14 cellular contexts compared by ENCODE assay signal in genomic region chr4:8725845-8726244, GRCh38.
"Had no signal": no experiment of that assay in that cellular context is flagged by ENCODE, and none has a peak within 500 bp of the region (broad histone marks: within the 10 kb centered on the region; RNA-seq: fewer than 3 reads in every experiment).

No MANE protein-coding gene starts in this region.

- H3K4me3 ChIP-seq: heart left ventricle, neural progenitor cell, pancreas, skin epidermis had no signal

- H3K9me3 ChIP-seq: heart left ventricle, pancreas had no signal

- H3K9ac ChIP-seq: neural progenitor cell had no signal

- H3K4me1 ChIP-seq: neural progenitor cell, pancreas had no signal

- H3K36me3 Mint-ChIP-seq: activated naive CD8-positive, alpha-beta T cell treated with anti-CD3 and anti-CD28 coated beads, Interleukin-2, amount 10 ng/mL, durations not matched to agents 7 days and 5 days; brain; naive B cell; neural progenitor cell had no signal

- DNase-seq: activated CD4-positive, alpha-beta T cell treated with anti-CD3 and anti-CD28 coated beads for 36 hours; activated gamma-delta T cell treated with Interleukin-2 at 50 U/mL for 16 hours; activated naive CD8-positive, alpha-beta T cell treated with anti-CD3 and anti-CD28 coated beads, Interleukin-2, amount 10 ng/mL, durations not matched to agents 7 days and 5 days; activated T-cell treated with anti-CD3 and anti-CD28 coated beads, Interleukin-2, amount 50 U/mL, for 4 hours; mammary epithelial cell; naive B cell; stimulated activated CD4-positive, alpha-beta T cell treated with anti-CD3 and anti-CD28 coated beads, Interleukin-4, amount 100 ng/mL, for 4 hours; stimulated activated naive CD8-positive, alpha-beta T cell treated with anti-CD3 and anti-CD28 coated beads, Interleukin-15, Interleukin-2, amounts not matched to agents 100 U/mL and 50 U/mL, for 24 hours had no signal

- H3K4me1 Mint-ChIP-seq: activated CD4-positive, alpha-beta memory T cell treated with anti-CD3 and anti-CD28 coated beads, Interleukin-2, amount 10 ng/mL, durations not matched to agents 7 days and 5 days; activated CD4-positive, alpha-beta T cell treated with anti-CD3 and anti-CD28 coated beads for 36 hours; brain; naive B cell; neural progenitor cell had no signal

- H3K4me3 Mint-ChIP-seq: activated CD4-positive, alpha-beta memory T cell treated with anti-CD3 and anti-CD28 coated beads, Interleukin-2, amount 10 ng/mL, durations not matched to agents 7 days and 5 days; activated CD4-positive, alpha-beta T cell treated with anti-CD3 and anti-CD28 coated beads for 36 hours; activated naive CD8-positive, alpha-beta T cell treated with anti-CD3 and anti-CD28 coated beads, Interleukin-2, amount 10 ng/mL, durations not matched to agents 7 days and 5 days; activated T-cell treated with anti-CD3 and anti-CD28 coated beads, Interleukin-2, amount 50 U/mL, for 4 hours; brain; naive B cell; neural progenitor cell had no signal

- H3K4me2 ChIP-seq: neural progenitor cell had no signal

- H2AFZ ChIP-seq: neural progenitor cell had no signal

- H3K27me3 Mint-ChIP-seq: activated CD4-positive, alpha-beta memory T cell treated with anti-CD3 and anti-CD28 coated beads, Interleukin-2, amount 10 ng/mL, durations not matched to agents 7 days and 5 days; activated naive CD8-positive, alpha-beta T cell treated with anti-CD3 and anti-CD28 coated beads, Interleukin-2, amount 10 ng/mL, durations not matched to agents 7 days and 5 days had no signal

- H3K9me3 Mint-ChIP-seq: activated CD4-positive, alpha-beta memory T cell treated with anti-CD3 and anti-CD28 coated beads, Interleukin-2, amount 10 ng/mL, durations not matched to agents 7 days and 5 days; activated naive CD8-positive, alpha-beta T cell treated with anti-CD3 and anti-CD28 coated beads, Interleukin-2, amount 10 ng/mL, durations not matched to agents 7 days and 5 days; activated T-cell treated with anti-CD3 and anti-CD28 coated beads, Interleukin-2, amount 50 U/mL, for 4 hours; neural progenitor cell had no signal

- H3K27ac Mint-ChIP-seq: activated CD4-positive, alpha-beta memory T cell treated with anti-CD3 and anti-CD28 coated beads, Interleukin-2, amount 10 ng/mL, durations not matched to agents 7 days and 5 days; activated CD4-positive, alpha-beta T cell treated with anti-CD3 and anti-CD28 coated beads for 36 hours; activated naive CD8-positive, alpha-beta T cell treated with anti-CD3 and anti-CD28 coated beads, Interleukin-2, amount 10 ng/mL, durations not matched to agents 7 days and 5 days; brain; naive B cell; neural progenitor cell had no signal

- H3K36me3 ChIP-seq: heart left ventricle, neural progenitor cell, pancreas had no signal

- H3K27me3 ChIP-seq: neural progenitor cell, pancreas had no signal

- H3K27ac ChIP-seq: heart left ventricle, neural progenitor cell, pancreas, skin epidermis had no signal

- ATAC-seq: activated CD4-positive, alpha-beta T cell treated with anti-CD3 and anti-CD28 coated beads for 36 hours; activated T-cell treated with anti-CD3 and anti-CD28 coated beads, Interleukin-2, amount 50 U/mL, for 4 hours; heart left ventricle; stimulated activated naive CD8-positive, alpha-beta T cell treated with anti-CD3 and anti-CD28 coated beads, Interleukin-15, Interleukin-2, amounts not matched to agents 100 U/mL and 50 U/mL, for 24 hours had no signal
